In genomic region chr22:29265306-29265705, GRCh38 we compare ENCODE assay signal across 27 cellular contexts. TPM values are rescaled to one million over a fixed set of nuclear protein-coding genes. Genes with fewer than 3 reads are reported as not detected.
"Had no signal": no experiment of that assay in that cellular context is flagged by ENCODE, and none has a peak within 500 bp of the region (broad histone marks: within the 10 kb centered on the region; RNA-seq: fewer than 3 reads in every experiment).

No MANE protein-coding gene starts in this region.

- H3K27me3 ChIP-seq: body of pancreas, cardiac muscle cell, neutrophil, ovary, tibial artery had no signal

- ATAC-seq: activated T-cell treated with anti-CD3 and anti-CD28 coated beads, Interleukin-2, amount 50 U/mL, for 4 hours; body of pancreas; left colon; natural killer cell treated with Interleukin-12 subunit alpha and Interleukin-12 subunit beta and Interleukin-15 and Interleukin-18, amount 100 ng/mL, for 72 hours; right cardiac atrium; stimulated activated effector memory CD8-positive, alpha-beta T cell treated with anti-CD3 and anti-CD28 coated beads, Interleukin-12 subunit alpha, Interleukin-12 subunit beta, amount 100 ng/mL, for 72 hours; stimulated activated naive CD8-positive, alpha-beta T cell treated with anti-CD3 and anti-CD28 coated beads, Interleukin-15, amount 100 ng/mL, for 72 hours had no signal

- H3K27ac ChIP-seq: cardiac muscle cell, epithelial cell of prostate, neutrophil, ovary, tibial artery had no signal

- H3K9me3 ChIP-seq: body of pancreas, neutrophil, ovary, tibial artery had no signal

- H3K36me3 ChIP-seq: ovary had no signal

- H3K4me3 ChIP-seq: body of pancreas, cardiac muscle cell, lung, ovary, tibial artery had no signal

- DNase-seq: activated CD4-positive, alpha-beta T cell treated with anti-CD3 and anti-CD28 coated beads for 4 hours; activated CD4-positive, alpha-beta T cell treated with anti-CD3 and anti-CD28 coated beads, Interleukin-2, amount 50 U/mL, for 48 hours; activated CD4-positive, CD25-positive, alpha-beta regulatory T cell; activated CD8-positive, alpha-beta memory T cell treated with anti-CD3 and anti-CD28 coated beads, Interleukin-2, amount 50 U/mL, for 48 hours; activated naive CD4-positive, alpha-beta T cell treated with anti-CD3 and anti-CD28 coated beads for 36 hours; activated naive CD8-positive, alpha-beta T cell treated with anti-CD3 and anti-CD28 coated beads, Interleukin-2, amount 10 ng/mL, durations not matched to agents 7 days and 5 days; activated T-cell treated with anti-CD3 and anti-CD28 coated beads, Interleukin-2, amount 50 U/mL, for 4 hours; amygdala; body of pancreas; cortex of kidney; left colon; stimulated activated CD4-positive, alpha-beta T cell treated with anti-CD3 and anti-CD28 coated beads, Interleukin-1b, Interleukin-23, amount 100 ng/mL, for 48 hours; stimulated activated naive CD8-positive, alpha-beta T cell treated with anti-CD3 and anti-CD28 coated beads, Interleukin-15, amount 100 ng/mL, for 72 hours; T1000 had no signal

RNA-seq across cellular contexts. Expression of gene RASL10A, which starts 50.2 kb away (rescaled TPM):
- total RNA-seq: activated naive CD4-positive, alpha-beta T cell treated with anti-CD3 and anti-CD28 coated beads for 36 hours; cerebellum had no signal
- polyA plus RNA-seq: keratinocyte had no signal

RNA-seq across cellular contexts. Expression of gene EMID1, which starts 59.6 kb away (rescaled TPM):
- total RNA-seq: activated CD8-positive, alpha-beta memory T cell treated with anti-CD3 and anti-CD28 coated beads for 36 hours; activated naive CD4-positive, alpha-beta T cell treated with anti-CD3 and anti-CD28 coated beads for 36 hours; activated naive CD8-positive, alpha-beta T cell treated with anti-CD3 and anti-CD28 coated beads, Interleukin-2, amount 10 ng/mL, durations not matched to agents 7 days and 5 days; pulmonary artery endothelial cell had no signal
- polyA plus RNA-seq: keratinocyte had no signal
